ENCODE assay signal across 8 cellular contexts in genomic region chr4:25161599-25161960, GRCh38. TPM values are rescaled to one million over a fixed set of nuclear protein-coding genes. Genes with fewer than 3 reads are reported as not detected.
DNase-seq lines count a peak whose midpoint lies in the region; ATAC-seq, FAIRE-seq and TF ChIP-seq lines count a peak whose summit lies in the region.

No MANE protein-coding gene starts in this region.

- peaks cover 20% of the 10 kb centered on the region for H3K79me2 ChIP-seq in K562 (ENCODE audit: control insufficient read depth, insufficient read depth, low read length)

- H3K9me3 ChIP-seq in HUES6 (ENCODE audit: control insufficient read depth, insufficient read depth, low read depth, low read length) (no peaks in the 10 kb centered on the region), K562 (replicated peaks; ENCODE audit: control insufficient read depth, insufficient read depth, low read depth, low read length) (no peaks in the 10 kb centered on the region), muscle layer of colon (ENCODE audit: low read length) (no peaks in the 10 kb centered on the region)

- peak overlapping the region; percentile 85 for H2AFZ ChIP-seq in K562 (ENCODE audit: low read depth, low read length)

- no peaks in the 10 kb centered on the region for H4K20me1 ChIP-seq in K562 (replicated peaks; ENCODE audit: control insufficient read depth, insufficient read depth, low read length)

- no TSS peak for BruUV-seq in K562 (replicated peaks; lab: Mats Ljungman, UMichigan)

- CTCF ChIA-PET in K562 (lab: Yijun Ruan, JAX; ENCODE audit: low intra/inter-chr PET ratio), result no interaction called here

- TF ChIP-seq CTCF in AG10803 (conservative IDR thresholded peaks at IDR 0.05; ENCODE audit: low read length), result no peak
- TF ChIP-seq CTCF in K562 (IDR thresholded peaks at IDR 0.05 in 2 of 3, conservative IDR thresholded peaks at IDR 0.05 in 1 of 3; ENCODE audit: insufficient read depth in 2 of 3, low read depth in 1 of 3, low read length in 3 of 3), result no peak

- no peak for DNase-seq in AG10803 (ENCODE audit: low read depth)
- DNase-seq in K562 (ENCODE audit: extremely low read depth in 1 of 4, low spot score in 3 of 4), result peak in 2 of 4 experiments; percentile 17 to 30
- no peak for DNase-seq in NCI-H510A treated with DMSO at 0.1 percent for 48 hours (lab: John Stamatoyannopoulos, UW)
- DNase-seq in NCI-H345 treated with DMSO at 0.1 percent for 48 hours (lab: John Stamatoyannopoulos, UW; ENCODE audit: unreplicated experiment), result no peak

- intact Hi-C loops in K562 (cut with micrococcal nuclease), result no loop called here

- ATAC-seq in K562, result no peak; the same call in 2 of the 3 replicates
- ATAC-seq in GM18861 (IDR thresholded peaks at IDR 0.05; ENCODE audit: unreplicated experiment), result no peak
- ATAC-seq in GM18858 (IDR thresholded peaks at IDR 0.05; ENCODE audit: unreplicated experiment), result no peak

- TF ChIP-seq EP300 in K562 (IDR thresholded peaks at IDR 0.05; ENCODE audit: low read length), result no peak

- no peak for TF ChIP-seq POLR2A in K562 (conservative IDR thresholded peaks at IDR 0.05)

- H3K4me1 ChIP-seq in HUES6 (ENCODE audit: control insufficient read depth, insufficient read depth, low read length) (peaks cover 7% of the 10 kb centered on the region; the same call in 1 of the 2 replicates), K562 (replicated peaks in 1 of 2; ENCODE audit: control insufficient read depth in 2 of 2, insufficient read depth in 2 of 2, low read length in 2 of 2) (peaks cover 8 to 10% of the 10 kb centered on the region in 2 experiments; a peak in 4 of 5 replicates), muscle layer of colon (ENCODE audit: insufficient read depth, low read length) (peaks cover 11% of the 10 kb centered on the region)

- POLR2A ChIA-PET in K562 (lab: Yijun Ruan, JAX), result interaction anchor here (0.8 to 2.0 kb wide), 6 partner anchors 11 to 36 kb away, joined by 3 to 5 read pairs (median 4); no protein-coding TSS in a partner anchor

- H3K4me3 ChIP-seq in AG10803 (ENCODE audit: low read length), result peak overlapping the region; percentile 90
- H3K4me3 ChIP-seq in HUES6 (ENCODE audit: low read depth, low read length), result peak overlapping the region; percentile 72
- peak overlapping the region; percentile 57 for H3K4me3 ChIP-seq in K562
- peak overlapping the region in 1 of 2 donors; percentile 96 for H3K4me3 ChIP-seq in muscle layer of colon (ENCODE audit: low read depth in 1 of 2, low read length in 2 of 2)

- in situ Hi-C loops in K562 (cut with MboI), result no loop called here

- H3K27me3 ChIP-seq in HUES6 (ENCODE audit: control insufficient read depth, insufficient read depth, low read length), result no peaks in the 10 kb centered on the region
- no peaks in the 10 kb centered on the region for H3K27me3 ChIP-seq in K562 (ENCODE audit: control insufficient read depth in 2 of 2, insufficient read depth in 2 of 2, low read length in 2 of 2)
- no peaks in the 10 kb centered on the region for H3K27me3 ChIP-seq in muscle layer of colon (ENCODE audit: control insufficient read depth in 1 of 2, insufficient read depth in 2 of 2, low read length in 2 of 2)

- FAIRE-seq in K562 (lab: Jason Lieb, UNC), result no peak

- peak overlapping the region; percentile 80 for H3K4me2 ChIP-seq in K562 (ENCODE audit: insufficient read depth, low read length)

- peak overlapping the region; percentile 11 for H3K9ac ChIP-seq in HUES6 (ENCODE audit: low read length)
- H3K9ac ChIP-seq in K562 (ENCODE audit: insufficient read depth in 1 of 2, low read depth in 2 of 2, low read length in 2 of 2), result peak overlapping the region; percentile 57 to 79; a peak in 3 of 4 replicates
- H3K9ac ChIP-seq in muscle layer of colon (ENCODE audit: low read length), result no peak overlapping the region

- H3K27ac ChIP-seq in HUES6 (ENCODE audit: low read depth, low read length), result no peak overlapping the region
- H3K27ac ChIP-seq in K562 (ENCODE audit: extremely low read depth, low read depth, low read length), result peak overlapping the region; percentile 87
- H3K27ac ChIP-seq in muscle layer of colon (ENCODE audit: low read depth, low read length), result peak overlapping the region; percentile 81

- WGBS in K562 (ENCODE audit: insufficient coverage, low coverage, missing lambda C conversion rate), result 24% methylated on average over 2 of the region's 2 CpGs

- H3K36me3 ChIP-seq in HUES6 (ENCODE audit: control insufficient read depth, insufficient read depth, low read length), result no peaks in the 10 kb centered on the region
- H3K36me3 ChIP-seq in K562 (ENCODE audit: control insufficient read depth, insufficient read depth, low read length), result peaks cover 6% of the 10 kb centered on the region; the same call in 2 of the 3 replicates
- H3K36me3 ChIP-seq in muscle layer of colon (ENCODE audit: insufficient read depth, low read length), result no peaks in the 10 kb centered on the region

- TF ChIP-seq RAD21 in K562 (CRISPR knock-in tag; conservative IDR thresholded peaks at IDR 0.05 in 1 of 2, IDR thresholded peaks at IDR 0.05 in 1 of 2), result no peak

- no peaks in the 10 kb centered on the region for H3K9me1 ChIP-seq in K562 (ENCODE audit: control insufficient read depth, insufficient read depth, low read length)

TF ChIP-seq in K562, 482 proteins besides CTCF, POLR2A, EP300 and RAD21:
- TF ChIP-seq MAZ (CRISPR knock-in tag; conservative IDR thresholded peaks at IDR 0.05 in 1 of 2, IDR thresholded peaks at IDR 0.05 in 1 of 2) (0 out of 4 replicates have a peak, but pooled peaks of 1 of the 2 experiments have one; percentile 29), THAP7 (CRISPR knock-in tag; IDR thresholded peaks at IDR 0.05) (no peak)

RNA-seq across cellular contexts. Expression of gene SEPSECS, which starts 1.3 kb away (rescaled TPM):
- 8.9 and 33.9 TPM in 2 replicates for total RNA-seq in K562 (2011; cell fraction: chromatin; rRNA removed; ENCODE audit: low replicate concordance)
- 6.2 TPM in 2 replicates for total RNA-seq in K562 (2011; cell fraction: nucleolus; rRNA removed)
- 12.7 and 20.5 TPM in 2 replicates for total RNA-seq in K562 (2011; cell fraction: nucleoplasm; rRNA removed)
- 5.2 and 5.7 TPM in 2 replicates for total RNA-seq in K562 (2014; rRNA removed)
- 10.4 and 13.0 TPM in 2 replicates for total RNA-seq in K562 (2014; rRNA removed; fragmentation: Illumina TruSeq; extraction: Trizol)
- total RNA-seq in K562 (2015; rRNA removed; fragmentation: Illumina TruSeq; extraction: Trizol), result 7.2 and 7.9 TPM in 2 replicates
- total RNA-seq in K562 (2021), result 10.5 and 12.5 TPM in 2 replicates
- polyA plus RNA-seq in K562 (2011; rRNA removed), result 16.9 and 17.2 TPM in 2 replicates
- 3.7 and 7.0 TPM in 2 replicates for polyA plus RNA-seq in K562 (2011; cell fraction: cytosol; rRNA removed)
- polyA plus RNA-seq in K562 (2011; cell fraction: nucleus; rRNA removed), result 14.6 and 22.0 TPM in 2 replicates
- polyA plus RNA-seq in K562 (2012), result 4.7 and 5.9 TPM in 2 replicates
- 7.7 and 7.9 TPM in 2 replicates for polyA plus RNA-seq in K562 (2014; fragmentation: Illumina TruSeq; extraction: Trizol)
- polyA plus RNA-seq in K562 (2014; fragmentation: Nextera tagmentation; extraction: Ambion mirVana), result 1 to 10 TPM; 3.9 to 4.9 TPM
- 6.5 and 8.9 TPM in 2 replicates for polyA plus RNA-seq in K562 (2014; rRNA removed)
- polyA minus RNA-seq in K562 (2011; rRNA and poly(A)+ RNA removed), result 24.6 and 26.4 TPM in 2 replicates
- 6.0 and 7.9 TPM in 2 replicates for polyA minus RNA-seq in K562 (2011; cell fraction: cytosol; rRNA and poly(A)+ RNA removed)
- 13.1 and 23.7 TPM in 2 replicates for polyA minus RNA-seq in K562 (2011; cell fraction: nucleus; rRNA and poly(A)+ RNA removed)
